In the genomic region with DNA sequence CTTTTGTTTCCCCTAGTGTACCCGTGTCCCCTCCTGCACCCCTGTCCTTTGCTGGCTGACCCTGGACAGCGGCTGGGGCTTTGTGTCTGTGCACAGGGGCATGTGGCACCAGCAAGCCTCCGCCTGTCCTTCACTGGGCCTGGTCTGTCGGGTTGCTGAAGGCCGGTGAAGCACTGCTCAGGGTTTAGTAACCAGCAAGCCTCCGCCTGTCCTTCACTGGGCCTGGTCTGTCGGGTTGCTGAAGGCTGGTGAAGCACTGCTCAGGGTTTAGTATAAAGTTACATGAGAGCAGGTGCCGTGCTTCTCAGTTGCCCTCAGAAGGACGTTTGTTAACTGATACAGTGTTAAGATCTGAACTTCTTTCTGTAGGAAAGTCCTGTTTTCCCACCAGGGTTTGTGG, we compare ENCODE assay signal across 28 cellular contexts. TPM values are rescaled to one million over a fixed set of nuclear protein-coding genes. Genes with fewer than 3 reads are reported as not detected.
"Had no signal": no experiment of that assay in that cellular context is flagged by ENCODE, and none has a peak within 500 bp of the region (broad histone marks: within the 10 kb centered on the region; RNA-seq: fewer than 3 reads in every experiment).

No MANE protein-coding gene starts in this region.

- H3K27me3 Mint-ChIP-seq: type B pancreatic cell had no signal

- H3K9me3 ChIP-seq: colonic mucosa, gastroesophageal sphincter, neutrophil, right lobe of liver, thoracic aorta, uterus had no signal

- H3K4me3 Mint-ChIP-seq: immature natural killer cell, nephron, type B pancreatic cell had no signal

- H3K4me3 ChIP-seq: colonic mucosa, gastroesophageal sphincter, right lobe of liver, skin epidermis, thoracic aorta, uterus had no signal

- H3K27ac Mint-ChIP-seq: immature natural killer cell, nephron, type B pancreatic cell had no signal

- H3K4me1 ChIP-seq: colonic mucosa, gastroesophageal sphincter, right lobe of liver, uterus had no signal

- H3K27me3 ChIP-seq: colonic mucosa, gastroesophageal sphincter, neutrophil, right lobe of liver, uterus had no signal

- H3K36me3 ChIP-seq: uterus had no signal

- DNase-seq: activated CD4-positive, alpha-beta T cell treated with anti-CD3 and anti-CD28 coated beads, Interleukin-2, amount 50 U/mL, for 1 hour; activated CD4-positive, CD25-positive, alpha-beta regulatory T cell treated with anti-CD3 and anti-CD28 coated beads, Interleukin-2, amount 50 U/mL, for 72 hours; activated gamma-delta T cell treated with Interleukin-2 at 50 U/mL for 16 hours; activated naive CD4-positive, alpha-beta T cell treated with anti-CD3 and anti-CD28 coated beads, Interleukin-2, amount 50 U/mL, for 16 hours; activated T-cell treated with anti-CD3 and anti-CD28 coated beads for 4 hours; cerebellar nuclear complex; colonic mucosa; effector CD8-positive, alpha-beta T cell; erythroblast; head of caudate nucleus; hypothalamus; immature natural killer cell; kidney; left colon; mesendoderm; right lobe of liver; stimulated activated CD4-positive, alpha-beta T cell treated with anti-CD3 and anti-CD28 coated beads, Interleukin-12 subunit alpha, Interleukin-12 subunit beta, amount 100 ng/mL, for 4 hours; stimulated activated CD4-positive, alpha-beta T cell treated with anti-CD3 and anti-CD28 coated beads, Interleukin-4, amount 100 ng/mL, for 4 hours; stimulated activated naive CD4-positive, alpha-beta T cell treated with Interleukin-2 at 50 U/mL for 16 hours; T-helper 2 cell; uterus had no signal

- H3K9me3 Mint-ChIP-seq: immature natural killer cell, nephron, type B pancreatic cell had no signal

- ATAC-seq: gastroesophageal sphincter, left colon, right lobe of liver, SK-N-SH treated with all-trans-retinoic acid at 6 μM for 48 hours had no signal

- H3K27ac ChIP-seq: colonic mucosa, gastroesophageal sphincter, neutrophil, right lobe of liver, thoracic aorta, uterus had no signal

RNA-seq across cellular contexts. Expression of gene DBNDD1, which starts 36.9 kb away (rescaled TPM):
- polyA plus RNA-seq: immature natural killer cell had no signal

RNA-seq across cellular contexts. Expression of gene TUBB3, which starts 59.2 kb away (rescaled TPM):
- polyA plus RNA-seq: immature natural killer cell had no signal
